In genomic region chr18:63936156-63936931, GRCh38 we compare ENCODE assay signal across 8 cellular contexts. TPM values are rescaled to one million over a fixed set of nuclear protein-coding genes. Genes with fewer than 3 reads are reported as not detected.
A peak's percentile ranks its signal among the peaks of the same experiment; 100 is the strongest.
DNase-seq lines count a peak whose midpoint lies in the region; ATAC-seq and TF ChIP-seq lines count a peak whose summit lies in the region.

No MANE protein-coding gene starts in this region.

- no peak overlapping the region for H3K27ac ChIP-seq in CD4-positive, alpha-beta memory T cell (ENCODE audit: low read depth, low read length)

- no peaks in the 10 kb centered on the region for H3K9me3 Mint-ChIP-seq in CD4-positive, alpha-beta memory T cell
- H3K9me3 Mint-ChIP-seq in activated CD8-positive, alpha-beta T cell treated with anti-CD3 and anti-CD28 coated beads for 36 hours: no peaks in the 10 kb centered on the region

- intact Hi-C loops in CD4-positive, alpha-beta memory T cell (cut with micrococcal nuclease): loop anchor here (1.0 to 5.0 kb wide), 3 partner anchors 112 to 919 kb away; no protein-coding TSS in a partner anchor
- intact Hi-C loops in activated CD8-positive, alpha-beta T cell treated with anti-CD3 and anti-CD28 coated beads for 36 hours (cut with micrococcal nuclease): loop anchor here (5.0 kb wide), 1 partner anchor 419 kb away; no protein-coding TSS in a partner anchor

- DNase-seq in CD4-positive, alpha-beta memory T cell: peak; percentile 34 to 61 (median 44)
- peak; percentile 40 for DNase-seq in GM19240 (ENCODE audit: insufficient read length, low spot score)
- peak; percentile 95 for DNase-seq in NCI-H69 (lab: John Stamatoyannopoulos, UW)
- peak; percentile 78 for DNase-seq in activated CD8-positive, alpha-beta T cell treated with anti-CD3 and anti-CD28 coated beads for 36 hours
- peak; percentile 53 for DNase-seq in epidermal melanocyte (ENCODE audit: insufficient read length, low spot score)
- peak; percentile 92 for DNase-seq in mesenteric fat pad (ENCODE audit: low spot score)
- peak; percentile 24 for DNase-seq in stimulated activated CD8-positive, alpha-beta memory T cell treated with anti-CD3 and anti-CD28 coated beads, Interleukin-4, amount 100 ng/mL, for 24 hours (ENCODE audit: low read depth)

- peak overlapping the region; percentile 27 to 55 for H3K4me3 ChIP-seq in CD4-positive, alpha-beta memory T cell (ENCODE audit: low read length in 2 of 2)

- TF ChIP-seq CTCF in activated CD8-positive, alpha-beta T cell treated with anti-CD3 and anti-CD28 coated beads for 36 hours (IDR thresholded peaks at IDR 0.05): peak; percentile 51

- H3K27ac Mint-ChIP-seq in CD4-positive, alpha-beta memory T cell: no peak overlapping the region
- no peak overlapping the region for H3K27ac Mint-ChIP-seq in activated CD8-positive, alpha-beta T cell treated with anti-CD3 and anti-CD28 coated beads for 36 hours

- peaks cover 5% of the 10 kb centered on the region for H3K27me3 ChIP-seq in CD4-positive, alpha-beta memory T cell (ENCODE audit: insufficient read depth, low read length)

- H3K4me3 Mint-ChIP-seq in CD4-positive, alpha-beta memory T cell: peak overlapping the region in 6 of 8 donors; percentile 69 to 83 (median 77)
- peak overlapping the region; percentile 56 for H3K4me3 Mint-ChIP-seq in activated CD8-positive, alpha-beta T cell treated with anti-CD3 and anti-CD28 coated beads for 36 hours

- ATAC-seq in HG03354 (IDR thresholded peaks at IDR 0.05; ENCODE audit: poor library complexity, severe bottlenecking, unreplicated experiment): peak; percentile 99
- peak; percentile 97 for ATAC-seq in activated CD8-positive, alpha-beta T cell treated with anti-CD3 and anti-CD28 coated beads for 36 hours

- CTCF ChIA-PET in CD4-positive, alpha-beta memory T cell (lab: Charles Lee; ENCODE audit: partially characterized antibody): interaction anchor here (0.6 to 6.0 kb wide), 21 partner anchors 9 to 433 kb away, joined by 3 to 67 read pairs (median 8); partner anchors contain the start of gene HMSD
- CTCF ChIA-PET in activated CD8-positive, alpha-beta T cell treated with anti-CD3 and anti-CD28 coated beads for 36 hours (lab: Charles Lee): interaction anchor here (0.6 to 2.8 kb wide), 29 partner anchors 9 to 431 kb away, joined by 3 to 22 read pairs (median 4); partner anchors contain the start of gene HMSD

- POLR2A ChIA-PET in CD4-positive, alpha-beta memory T cell (lab: Charles Lee; ENCODE audit: partially characterized antibody): interaction anchor here (0.9 to 1.3 kb wide), 2 partner anchors 34 to 38 kb away, joined by 3 to 5 read pairs; no protein-coding TSS in a partner anchor
- POLR2A ChIA-PET in activated CD8-positive, alpha-beta T cell treated with anti-CD3 and anti-CD28 coated beads for 36 hours (lab: Charles Lee): no interaction called here

- H3K4me1 ChIP-seq in CD4-positive, alpha-beta memory T cell (ENCODE audit: insufficient read depth, low read length): peaks cover 14% of the 10 kb centered on the region

- H3K4me1 Mint-ChIP-seq in CD4-positive, alpha-beta memory T cell: peaks cover 0 to 5% (median 2%) of the 10 kb centered on the region in 4 donors
- no peaks in the 10 kb centered on the region for H3K4me1 Mint-ChIP-seq in activated CD8-positive, alpha-beta T cell treated with anti-CD3 and anti-CD28 coated beads for 36 hours (ENCODE audit: low read depth)

- H3K27me3 Mint-ChIP-seq in CD4-positive, alpha-beta memory T cell: peaks cover 3 to 9% of the 10 kb centered on the region in 2 donors
- peaks cover 13% of the 10 kb centered on the region for H3K27me3 Mint-ChIP-seq in activated CD8-positive, alpha-beta T cell treated with anti-CD3 and anti-CD28 coated beads for 36 hours

- no peaks in the 10 kb centered on the region for H3K36me3 ChIP-seq in CD4-positive, alpha-beta memory T cell (ENCODE audit: insufficient read depth, low read length)

- no peaks in the 10 kb centered on the region for H3K9me3 ChIP-seq in CD4-positive, alpha-beta memory T cell (ENCODE audit: control insufficient read depth in 1 of 2, low read length in 2 of 2)

- H3K36me3 Mint-ChIP-seq in CD4-positive, alpha-beta memory T cell: no peaks in the 10 kb centered on the region
- H3K36me3 Mint-ChIP-seq in activated CD8-positive, alpha-beta T cell treated with anti-CD3 and anti-CD28 coated beads for 36 hours (ENCODE audit: low read depth): no peaks in the 10 kb centered on the region

RNA-seq across cellular contexts. Expression of gene HMSD, which starts 12.8 kb away (rescaled TPM):
- 1 to 10 TPM; 1.8 to 2.2 TPM for total RNA-seq in CD4-positive, alpha-beta memory T cell
- not detected for polyA plus RNA-seq in CD4-positive, alpha-beta memory T cell
- 1 to 10 TPM; 1.4 to 1.6 TPM for total RNA-seq in activated CD8-positive, alpha-beta T cell treated with anti-CD3 and anti-CD28 coated beads for 36 hours
- not detected for total RNA-seq in mesenteric fat pad

RNA-seq across cellular contexts. Expression of gene SERPINB10, which starts 28.6 kb away (rescaled TPM):
- total RNA-seq in CD4-positive, alpha-beta memory T cell: not detected
- not detected for polyA plus RNA-seq in CD4-positive, alpha-beta memory T cell
- total RNA-seq in activated CD8-positive, alpha-beta T cell treated with anti-CD3 and anti-CD28 coated beads for 36 hours: not detected
- total RNA-seq in mesenteric fat pad: not detected

RNA-seq across cellular contexts. Expression of gene SERPINB8, which starts 33.5 kb away (rescaled TPM):
- 10 to 100 TPM; 13.8 to 16.3 TPM for total RNA-seq in CD4-positive, alpha-beta memory T cell
- polyA plus RNA-seq in CD4-positive, alpha-beta memory T cell: 10 to 100 TPM; 14.2 to 16.3 TPM
- total RNA-seq in activated CD8-positive, alpha-beta T cell treated with anti-CD3 and anti-CD28 coated beads for 36 hours: 1 to 10 TPM; 6.3 to 7.5 TPM
- total RNA-seq in mesenteric fat pad: 18.9 TPM

RNA-seq across cellular contexts. Expression of gene SERPINB2, which starts 48.8 kb away (rescaled TPM):
- 1 to 10 TPM; 1.2 to 1.7 TPM for total RNA-seq in CD4-positive, alpha-beta memory T cell
- not detected for polyA plus RNA-seq in CD4-positive, alpha-beta memory T cell
- total RNA-seq in activated CD8-positive, alpha-beta T cell treated with anti-CD3 and anti-CD28 coated beads for 36 hours: not detected
- 6.6 TPM for total RNA-seq in mesenteric fat pad

Comparison
In these comparisons a context has a peak if more than half of its experiments do, and no peak if none do; other contexts are left out.
1. DNase-seq: peak in every context shown above with its lines; median percentile 95 in NCI-H69; 92 in mesenteric fat pad; 78 in activated CD8-positive, alpha-beta T cell treated with anti-CD3 and anti-CD28 coated beads for 36 hours; 53 in epidermal melanocyte; 44 in CD4-positive, alpha-beta memory T cell; 40 in GM19240; 24 in stimulated activated CD8-positive, alpha-beta memory T cell treated with anti-CD3 and anti-CD28 coated beads, Interleukin-4, amount 100 ng/mL, for 24 hours.